10 cellular contexts compared by ENCODE assay signal in the genomic region with DNA sequence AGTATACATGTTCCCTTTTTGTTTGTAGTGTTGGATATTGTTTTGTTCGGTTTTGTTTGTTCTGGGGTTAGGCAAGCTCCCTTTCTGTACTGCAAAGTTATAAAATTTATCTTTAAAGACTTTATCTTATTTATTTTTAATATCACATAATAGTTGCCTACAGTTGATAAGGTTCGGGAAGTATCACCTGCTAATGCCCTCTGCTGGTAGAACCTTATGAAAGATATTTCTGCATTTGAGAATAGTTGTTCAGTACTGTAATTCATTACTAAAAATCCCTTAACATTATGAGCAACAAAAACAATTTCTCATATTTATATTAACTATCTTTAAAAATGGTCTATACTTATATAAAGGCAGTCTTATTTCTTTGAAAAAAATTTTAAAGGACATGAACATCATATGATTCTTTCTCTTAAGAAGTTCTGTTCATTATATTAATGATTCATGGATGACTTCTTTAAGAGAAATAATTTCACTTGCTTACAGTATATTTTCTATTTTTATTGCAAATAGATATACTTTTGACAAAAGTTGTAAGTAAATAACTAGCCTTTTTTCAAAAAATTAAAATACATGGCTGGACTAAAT.
DNase-seq lines count a peak whose midpoint lies in the region; ATAC-seq and TF ChIP-seq lines count a peak whose summit lies in the region.
"Had no signal": no experiment of that assay in that cellular context is flagged by ENCODE, and none has a peak within 500 bp of the region (broad histone marks: within the 10 kb centered on the region; RNA-seq: fewer than 3 reads in every experiment).

No MANE protein-coding gene starts in this region.

- H3K4me3 Mint-ChIP-seq in neural crest cell: no peak overlapping the region
- H3K4me3 Mint-ChIP-seq in CD8-positive, alpha-beta T cell: no peak overlapping the region

- DNase-seq in GM10266 (ENCODE audit: extremely low spot score) (no peak), NAMALWA (ENCODE audit: low spot score) (peak; percentile 36), astrocyte of the cerebellum (ENCODE audit: low read depth) (no peak), neural crest cell (ENCODE audit: low read depth, low spot score) (no peak), GDM1 (lab: John Stamatoyannopoulos, UW) (no peak), coronary artery (ENCODE audit: low spot score) (no peak)
- DNase-seq in CD8-positive, alpha-beta T cell: no peak
- DNase-seq: activated naive CD4-positive, alpha-beta T cell treated with anti-CD3 and anti-CD28 coated beads, Interleukin-2, amount 50 U/mL, for 16 hours had no signal

- no peaks in the 10 kb centered on the region for H3K4me1 ChIP-seq in CD8-positive, alpha-beta T cell (ENCODE audit: insufficient read depth, low read length)
- H3K4me1 ChIP-seq: suprapubic skin had no signal

- CTCF ChIA-PET in CD8-positive, alpha-beta T cell (lab: Charles Lee): no interaction called here

- no peaks in the 10 kb centered on the region for H3K36me3 ChIP-seq in CD8-positive, alpha-beta T cell (ENCODE audit: insufficient read depth, low read length)
- H3K36me3 ChIP-seq: suprapubic skin had no signal

- H3K4me1 Mint-ChIP-seq in neural crest cell: no peaks in the 10 kb centered on the region
- H3K4me1 Mint-ChIP-seq in CD8-positive, alpha-beta T cell (ENCODE audit: low read depth): no peaks in the 10 kb centered on the region

- H3K4me3 ChIP-seq in astrocyte of the cerebellum (ENCODE audit: low read depth, low read length) (no peak overlapping the region), coronary artery (no peak overlapping the region)
- no peak overlapping the region for H3K4me3 ChIP-seq in CD8-positive, alpha-beta T cell (ENCODE audit: low read depth, low read length)
- H3K4me3 ChIP-seq: suprapubic skin had no signal

- POLR2A ChIA-PET in CD8-positive, alpha-beta T cell (lab: Charles Lee): no interaction called here

- no peaks in the 10 kb centered on the region for H3K36me3 Mint-ChIP-seq in neural crest cell (ENCODE audit: low read depth)
- H3K36me3 Mint-ChIP-seq in CD8-positive, alpha-beta T cell: no peaks in the 10 kb centered on the region

- no peaks in the 10 kb centered on the region for H3K27me3 Mint-ChIP-seq in neural crest cell (ENCODE audit: low read depth)
- no peaks in the 10 kb centered on the region for H3K27me3 Mint-ChIP-seq in CD8-positive, alpha-beta T cell (ENCODE audit: low read depth)

- in situ Hi-C loops in astrocyte of the cerebellum (cut with HindIII; ENCODE audit: low sequenced_read_pairs): no loop called here

- no peaks in the 10 kb centered on the region for H3K9me3 ChIP-seq in CD8-positive, alpha-beta T cell (ENCODE audit: low read length)
- H3K9me3 ChIP-seq: suprapubic skin had no signal

- H3K27ac ChIP-seq in CD8-positive, alpha-beta T cell (ENCODE audit: low read depth, low read length): no peak overlapping the region
- H3K27ac ChIP-seq in coronary artery: no peak overlapping the region
- H3K27ac ChIP-seq: epithelial cell of prostate, suprapubic skin had no signal

- ATAC-seq in CD8-positive, alpha-beta T cell: no peak

- no peaks in the 10 kb centered on the region for H3K9me3 Mint-ChIP-seq in neural crest cell
- peaks cover 4% of the 10 kb centered on the region for H3K9me3 Mint-ChIP-seq in CD8-positive, alpha-beta T cell

- H3K27me3 ChIP-seq in CD8-positive, alpha-beta T cell (ENCODE audit: insufficient read depth, low read length): no peaks in the 10 kb centered on the region
- H3K27me3 ChIP-seq: suprapubic skin had no signal

- peak; percentile 26 for TF ChIP-seq CTCF in GM10266 (IDR thresholded peaks at IDR 0.05; ENCODE audit: control insufficient read depth, insufficient read depth, low read depth, missing control alignments)
- TF ChIP-seq CTCF in astrocyte of the cerebellum (IDR thresholded peaks at IDR 0.05; ENCODE audit: low read depth, low read length, missing control alignments): peak; percentile 32
- peak; percentile 68 for TF ChIP-seq CTCF in neural crest cell (conservative IDR thresholded peaks at IDR 0.05)
- TF ChIP-seq CTCF in CD8-positive, alpha-beta T cell (IDR thresholded peaks at IDR 0.05): no peak
- no peak for TF ChIP-seq CTCF in coronary artery (IDR thresholded peaks at IDR 0.05)

- H3K27ac Mint-ChIP-seq in neural crest cell (ENCODE audit: unreplicated experiment): no peak overlapping the region
- H3K27ac Mint-ChIP-seq in CD8-positive, alpha-beta T cell: no peak overlapping the region

- intact Hi-C loops in CD8-positive, alpha-beta T cell (cut with DNase I, micrococcal nuclease): no loop called here

Comparison
In these comparisons a context has a peak if more than half of its experiments do, and no peak if none do; other contexts are left out.
1. CTCF ChIP-seq: peak in GM10266 (single experiment), astrocyte of the cerebellum (single experiment) and neural crest cell (single experiment); none in CD8-positive, alpha-beta T cell (single experiment) and coronary artery (single experiment).